Comparison of ENCODE assay signal across 8 cellular contexts in the genomic region with DNA sequence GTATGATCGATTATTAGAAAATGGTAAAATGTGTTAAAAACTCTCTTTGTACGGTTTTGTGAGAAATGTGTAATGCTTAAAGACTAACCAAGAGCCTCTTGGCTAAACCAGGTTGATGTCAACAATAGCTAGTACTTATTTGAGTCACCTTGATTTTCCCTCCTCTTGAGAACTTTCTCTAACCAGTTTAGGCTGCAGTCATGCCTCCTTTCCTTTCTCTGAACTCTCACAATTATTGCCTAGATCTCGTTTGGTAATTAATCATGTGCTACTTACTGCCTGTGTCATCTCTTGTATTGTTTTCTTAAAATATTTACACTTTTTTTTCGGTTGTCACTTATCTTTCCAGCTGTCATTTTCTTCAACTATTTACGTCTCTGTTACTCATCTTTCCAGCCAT. TPM values are rescaled to one million over a fixed set of nuclear protein-coding genes. Genes with fewer than 3 reads are reported as not detected.
DNase-seq lines count a peak whose midpoint lies in the region; ATAC-seq and TF ChIP-seq lines count a peak whose summit lies in the region.

No MANE protein-coding gene starts in this region.

- 56% methylated on average over 5 of the region's 5 CpGs for WGBS in hepatocyte (ENCODE audit: low lambda C conversion rate, missing lambda C conversion rate)

- peaks cover 5% of the 10 kb centered on the region for H3K36me3 Mint-ChIP-seq in type B pancreatic cell

- peak overlapping the region; percentile 90 for H3K4me3 ChIP-seq in OCI-LY7 (ENCODE audit: low read depth, low read length, poor library complexity, severe bottlenecking)
- H3K4me3 ChIP-seq in hepatocyte: no peak overlapping the region

- CTCF ChIA-PET in OCI-LY7 (lab: Charles Lee; ENCODE audit: unreplicated experiment): interaction anchor here (0.7 kb wide), 1 partner anchor 134 kb away, joined by 3 read pairs; no protein-coding TSS in a partner anchor

- H3K9me3 ChIP-seq in OCI-LY7 (ENCODE audit: low read length) (no peaks in the 10 kb centered on the region), hepatocyte (ENCODE audit: low read depth) (no peaks in the 10 kb centered on the region)

- intact Hi-C loops in OCI-LY7 (cut with micrococcal nuclease; ENCODE audit: unreplicated experiment): loop anchor here (10.0 kb wide), 2 partner anchors 341 to 941 kb away; partner anchors contain the start of gene MMADHC

- H3K9me3 Mint-ChIP-seq in type B pancreatic cell: no peaks in the 10 kb centered on the region

- H3K4me3 Mint-ChIP-seq in type B pancreatic cell: peak overlapping the region; percentile 98

- H3K36me3 ChIP-seq in OCI-LY7 (ENCODE audit: insufficient read depth, low read length) (no peaks in the 10 kb centered on the region), hepatocyte (replicated peaks; ENCODE audit: insufficient read depth, low read depth) (no peaks in the 10 kb centered on the region)

- ATAC-seq in GM21723 (IDR thresholded peaks at IDR 0.05; ENCODE audit: unreplicated experiment): peak; percentile 19

- H3K4me2 ChIP-seq in OCI-LY7 (ENCODE audit: low read length) (peak overlapping the region; percentile 96), hepatocyte (peak overlapping the region; percentile 91)

- POLR2A ChIA-PET in OCI-LY7 (lab: Charles Lee): interaction anchor here (0.7 to 0.9 kb wide), 3 partner anchors 19 to 621 kb away, joined by 3 read pairs; no protein-coding TSS in a partner anchor

- BruUV-seq in OCI-LY7 (replicated peaks; lab: Mats Ljungman, UMichigan): no TSS peak

- no peaks in the 10 kb centered on the region for H3K27me3 ChIP-seq in hepatocyte

- peaks cover 31% of the 10 kb centered on the region for H3K79me2 ChIP-seq in OCI-LY7 (ENCODE audit: insufficient read depth, low read depth, low read length)
- H3K79me2 ChIP-seq in hepatocyte: peaks cover 28% of the 10 kb centered on the region

- H4K20me1 ChIP-seq in OCI-LY7 (ENCODE audit: insufficient read depth, low read length) (peaks cover 6% of the 10 kb centered on the region; the same call in 1 of the 2 replicates), hepatocyte (ENCODE audit: insufficient read depth, poor library complexity, severe bottlenecking) (peaks cover 29% of the 10 kb centered on the region)

- H2AFZ ChIP-seq in OCI-LY7 (ENCODE audit: low read length) (peak overlapping the region; percentile 72; the same call in 1 of the 2 replicates), hepatocyte (peak overlapping the region; percentile 66)

- H3K9me2 ChIP-seq in OCI-LY7 (ENCODE audit: insufficient read depth, low read length) (no peaks in the 10 kb centered on the region), hepatocyte (replicated peaks; ENCODE audit: insufficient read depth) (no peaks in the 10 kb centered on the region)

- peaks cover 13% of the 10 kb centered on the region for H3K4me1 ChIP-seq in OCI-LY7 (ENCODE audit: insufficient read depth, low read length, poor library complexity, severe bottlenecking)
- H3K4me1 ChIP-seq in hepatocyte (ENCODE audit: insufficient read depth): no peaks in the 10 kb centered on the region

- peak; percentile 55 for DNase-seq in GM10266 (ENCODE audit: extremely low spot score)
- DNase-seq in OCI-LY7 (ENCODE audit: low spot score): no peak
- DNase-seq in hepatocyte (ENCODE audit: low spot score): no peak
- no peak for DNase-seq in type B pancreatic cell (ENCODE audit: extremely low spot score, unreplicated experiment)
- DNase-seq in midbrain (lab: John Stamatoyannopoulos, UW): no peak
- DNase-seq in SK-N-DZ (ENCODE audit: low spot score): no peak
- DNase-seq in retina: no peak

- TF ChIP-seq CTCF in GM10266 (IDR thresholded peaks at IDR 0.05; ENCODE audit: control insufficient read depth, insufficient read depth, low read depth, missing control alignments) (no peak), OCI-LY7 (conservative IDR thresholded peaks at IDR 0.05; ENCODE audit: low read length) (no peak), hepatocyte (IDR thresholded peaks at IDR 0.05; ENCODE audit: poor library complexity) (no peak), type B pancreatic cell (conservative IDR thresholded peaks at IDR 0.05) (no peak)

- H3K27me3 Mint-ChIP-seq in type B pancreatic cell: peaks cover 3% of the 10 kb centered on the region

- H3K27ac ChIP-seq in OCI-LY7 (ENCODE audit: low read depth, low read length, poor library complexity, severe bottlenecking) (no peak overlapping the region), hepatocyte (no peak overlapping the region)

- H3K4me1 Mint-ChIP-seq in type B pancreatic cell (ENCODE audit: unreplicated experiment): peaks cover 19% of the 10 kb centered on the region

- peak overlapping the region; percentile 93 for H3K27ac Mint-ChIP-seq in type B pancreatic cell

RNA-seq across cellular contexts. Expression of gene EPC2, which starts 1.1 kb away (rescaled TPM):
- total RNA-seq in OCI-LY7 (2014; rRNA removed; shearing (Covaris generic)): 12.8 and 14.9 TPM in 2 replicates
- total RNA-seq in OCI-LY7 (2022) (26.3 and 30.8 TPM in 2 replicates), hepatocyte (37.3 and 37.8 TPM in 2 replicates), type B pancreatic cell (ENCODE audit: low replicate concordance) (34.8 and 35.9 TPM in 2 replicates)
- 2.6 and 2.7 TPM in 2 replicates for polyA plus RNA-seq in hepatocyte
- 10.7 and 10.9 TPM in 2 replicates for polyA plus RNA-seq in SK-N-DZ (2014; cell fraction: cytosol; rRNA removed)
- 4.9 and 10.0 TPM in 2 replicates for polyA plus RNA-seq in SK-N-DZ (2014; cell fraction: nucleus; rRNA removed)
